Comparison of ENCODE assay signal across 9 cellular contexts in genomic region chr16:82456683-82457082, GRCh38.
DNase-seq lines count a peak whose midpoint lies in the region; ATAC-seq and TF ChIP-seq lines count a peak whose summit lies in the region.
"Had no signal": no experiment of that assay in that cellular context is flagged by ENCODE, and none has a peak within 500 bp of the region (broad histone marks: within the 10 kb centered on the region; RNA-seq: fewer than 3 reads in every experiment).

No MANE protein-coding gene starts in this region.

- H3K4me3 ChIP-seq in BJ (ENCODE audit: low read depth, low read length): no peak overlapping the region

- ATAC-seq in GM18498 (IDR thresholded peaks at IDR 0.05; ENCODE audit: unreplicated experiment) (peak; percentile 90), HG03060 (IDR thresholded peaks at IDR 0.05; ENCODE audit: low read depth, unreplicated experiment) (peak; percentile 52), HG03025 (IDR thresholded peaks at IDR 0.05; ENCODE audit: low FRiP score, unreplicated experiment) (no peak)
- ATAC-seq: T-helper 17 cell had no signal

- peak; percentile 4 for DNase-seq in BJ (ENCODE audit: low read depth)
- peak; percentile 27 for DNase-seq in NCI-H345 treated with DMSO at 0.1 percent for 48 hours (lab: John Stamatoyannopoulos, UW; ENCODE audit: unreplicated experiment)
- DNase-seq in activated T-cell treated with anti-CD3 and anti-CD28 coated beads, Interleukin-2, amount 50 U/mL, for 48 hours: peak; percentile 43
- DNase-seq in glomerular endothelial cell (ENCODE audit: extremely low read depth, low read depth, low spot score): peak; percentile 20
- peak; percentile 64 for DNase-seq in retina

- POLR2A ChIA-PET in BJ (lab: Charles Lee): no interaction called here

- CTCF ChIA-PET in BJ (lab: Yijun Ruan, JAX): interaction anchor here (0.6 to 1.9 kb wide), 10 partner anchors 8 to 516 kb away, joined by 3 to 9 read pairs (median 4); no protein-coding TSS in a partner anchor

- TF ChIP-seq CTCF in BJ (IDR thresholded peaks at IDR 0.05; ENCODE audit: insufficient read depth, low read depth, low read length): peak; percentile 67

- H3K36me3 ChIP-seq in BJ (ENCODE audit: control insufficient read depth, insufficient read depth, low read length): no peaks in the 10 kb centered on the region

- H3K27me3 ChIP-seq in BJ (ENCODE audit: control insufficient read depth, insufficient read depth, low read length): no peaks in the 10 kb centered on the region

Comparison
In these comparisons a context has a peak if more than half of its experiments do, and no peak if none do; other contexts are left out.
1. DNase-seq: peak in every context shown above with its lines; median percentile 64 in retina; 43 in activated T-cell treated with anti-CD3 and anti-CD28 coated beads, Interleukin-2, amount 50 U/mL, for 48 hours; 27 in NCI-H345 treated with DMSO at 0.1 percent for 48 hours; 20 in glomerular endothelial cell; 4 in BJ.